10 cellular contexts compared by ENCODE assay signal in genomic region chr11:40294343-40294723, GRCh38.
DNase-seq lines count a peak whose midpoint lies in the region; ATAC-seq, FAIRE-seq and TF ChIP-seq lines count a peak whose summit lies in the region.
"Had no signal": no experiment of that assay in that cellular context is flagged by ENCODE, and none has a peak within 500 bp of the region (broad histone marks: within the 10 kb centered on the region; RNA-seq: fewer than 3 reads in every experiment).

No MANE protein-coding gene starts in this region.

- H3K27ac Mint-ChIP-seq in activated CD4-positive, alpha-beta memory T cell treated with anti-CD3 and anti-CD28 coated beads for 36 hours, result no peak overlapping the region

- H3K4me2 ChIP-seq in GM12878 (ENCODE audit: control insufficient read depth, insufficient read depth) (no peak overlapping the region), smooth muscle cell (no peak overlapping the region)

- H3K27ac ChIP-seq in GM12878 (ENCODE audit: control insufficient read depth, insufficient read depth) (no peak overlapping the region), smooth muscle cell (ENCODE audit: low read depth) (no peak overlapping the region)

- H3K4me1 ChIP-seq in GM12878 (ENCODE audit: control insufficient read depth, insufficient read depth, low read length) (no peaks in the 10 kb centered on the region), smooth muscle cell (ENCODE audit: low read depth) (peaks cover 10% of the 10 kb centered on the region)
- H3K4me1 ChIP-seq: HAP-1 had no signal

- H2AFZ ChIP-seq in GM12878 (ENCODE audit: control insufficient read depth, low read depth, low read length), result no peak overlapping the region
- H2AFZ ChIP-seq in smooth muscle cell (ENCODE audit: low read depth), result peak overlapping the region; percentile 92

- 70% methylated on average over 13 of the region's 13 CpGs for WGBS in GM12878 (ENCODE audit: insufficient coverage, insufficient replicate concordance, low lambda C conversion rate, missing lambda C conversion rate)
- 79% methylated on average over 13 of the region's 13 CpGs for WGBS in smooth muscle cell (ENCODE audit: low lambda C conversion rate)

- H3F3A ChIP-seq in smooth muscle cell (ENCODE audit: low read depth), result no peaks in the 10 kb centered on the region

- H3K27me3 ChIP-seq in GM12878 (replicated peaks in 1 of 2; ENCODE audit: control insufficient read depth in 2 of 2, insufficient read depth in 2 of 2, low read length in 1 of 2) (no peaks in the 10 kb centered on the region; a peak in 1 of 4 replicates), smooth muscle cell (ENCODE audit: low read depth) (no peaks in the 10 kb centered on the region)

- H3K79me2 ChIP-seq in GM12878 (ENCODE audit: control insufficient read depth, insufficient read depth, low read length) (no peaks in the 10 kb centered on the region), smooth muscle cell (ENCODE audit: low read depth) (peaks cover 26% of the 10 kb centered on the region)

- H4K20me1 ChIP-seq in GM12878 (ENCODE audit: control insufficient read depth, insufficient read depth), result no peaks in the 10 kb centered on the region
- H4K20me1 ChIP-seq in smooth muscle cell (ENCODE audit: low read depth), result no peaks in the 10 kb centered on the region

- in situ Hi-C loops in GM12878 (cut with MboI), result no loop called here

- TF ChIP-seq POLR2A in GM12878 (IDR thresholded peaks at IDR 0.05; ENCODE audit: low read depth, low read length), result no peak

- H3K27me3 Mint-ChIP-seq in activated CD4-positive, alpha-beta memory T cell treated with anti-CD3 and anti-CD28 coated beads for 36 hours, result peaks cover 13% of the 10 kb centered on the region

- RAD21 ChIA-PET in GM12878 (lab: Charles Lee; ENCODE audit: unreplicated experiment), result interaction anchor here (0.8 to 1.4 kb wide), 10 partner anchors 10 to 1397 kb away, joined by 3 to 8 read pairs (median 4); no protein-coding TSS in a partner anchor

- no peak for TF ChIP-seq RAD21 in GM12878 (IDR thresholded peaks at IDR 0.05; ENCODE audit: insufficient read depth, low read depth, low read length)

- CTCF ChIA-PET in GM12878 (lab: Yijun Ruan, JAX), result interaction anchor here (0.6 to 2.6 kb wide), 26 partner anchors 11 to 1503 kb away, joined by 3 to 20 read pairs (median 4); no protein-coding TSS in a partner anchor
- CTCF ChIA-PET in activated CD4-positive, alpha-beta memory T cell treated with anti-CD3 and anti-CD28 coated beads for 36 hours (lab: Charles Lee), result interaction anchor here (0.7 to 1.1 kb wide), 5 partner anchors 13 to 920 kb away, joined by 3 to 4 read pairs (median 3); no protein-coding TSS in a partner anchor

- TF ChIP-seq CTCF in GM12878 (IDR thresholded peaks at IDR 0.05 in 2 of 3, conservative IDR thresholded peaks at IDR 0.05 in 1 of 3; ENCODE audit: control insufficient read depth in 2 of 3, extremely low read depth in 1 of 3, insufficient read depth in 1 of 3, low read depth in 3 of 3, low read length in 3 of 3) (no peak; a peak in 1 of 6 replicates), smooth muscle cell (IDR thresholded peaks at IDR 0.05; ENCODE audit: borderline replicate concordance, insufficient read depth, poor library complexity, severe bottlenecking) (no peak)

- POLR2A ChIA-PET in GM12878 (lab: Charles Lee), result no interaction called here
- POLR2A ChIA-PET in activated CD4-positive, alpha-beta memory T cell treated with anti-CD3 and anti-CD28 coated beads for 36 hours (lab: Charles Lee), result no interaction called here

- H3K9me3 Mint-ChIP-seq in activated CD4-positive, alpha-beta memory T cell treated with anti-CD3 and anti-CD28 coated beads for 36 hours, result peaks cover 12% of the 10 kb centered on the region

- H3K9ac ChIP-seq in GM12878 (ENCODE audit: control insufficient read depth, insufficient read depth, low read length) (no peak overlapping the region), smooth muscle cell (ENCODE audit: low read depth) (no peak overlapping the region)

- FAIRE-seq in GM12878 (lab: Jason Lieb, UNC), result no peak

- no peaks in the 10 kb centered on the region for H3K36me3 Mint-ChIP-seq in activated CD4-positive, alpha-beta memory T cell treated with anti-CD3 and anti-CD28 coated beads for 36 hours

- H3K4me3 ChIP-seq in GM12878 (no peak overlapping the region), smooth muscle cell (no peak overlapping the region)

- H3K4me1 Mint-ChIP-seq in activated CD4-positive, alpha-beta memory T cell treated with anti-CD3 and anti-CD28 coated beads for 36 hours (ENCODE audit: low read depth), result peaks cover 8% of the 10 kb centered on the region

- no peak overlapping the region for H3K4me3 Mint-ChIP-seq in activated CD4-positive, alpha-beta memory T cell treated with anti-CD3 and anti-CD28 coated beads for 36 hours

- no TSS peak for BruUV-seq in GM12878 (replicated peaks; lab: Mats Ljungman, UMichigan)

- TF ChIP-seq EP300 in GM12878 (IDR thresholded peaks at IDR 0.05; ENCODE audit: borderline replicate concordance in 1 of 2, control insufficient read depth in 1 of 2, low read depth in 2 of 2, low read length in 2 of 2), result no peak

- H3K36me3 ChIP-seq in GM12878 (ENCODE audit: control insufficient read depth in 2 of 2, insufficient read depth in 2 of 2, low read length in 1 of 2), result no peaks in the 10 kb centered on the region
- no peaks in the 10 kb centered on the region for H3K36me3 ChIP-seq in smooth muscle cell (ENCODE audit: low read depth)
- H3K36me3 ChIP-seq: HAP-1 had no signal

- no peak for DNase-seq in GM12878 (ENCODE audit: low read depth, low spot score)
- DNase-seq in smooth muscle cell (lab: John Stamatoyannopoulos, UW; ENCODE audit: unreplicated experiment), result no peak
- no peak for DNase-seq in activated CD4-positive, alpha-beta memory T cell treated with anti-CD3 and anti-CD28 coated beads for 36 hours
- DNase-seq in putamen (ENCODE audit: low spot score), result no peak
- DNase-seq in central memory CD4-positive, alpha-beta T cell, result no peak
- DNase-seq: activated gamma-delta T cell had no signal

- SMC1A ChIA-PET in GM12878 (lab: Charles Lee; ENCODE audit: uncharacterized antibody, unreplicated experiment), result interaction anchor here (0.6 to 2.0 kb wide), 14 partner anchors 10 to 614 kb away, joined by 3 to 9 read pairs (median 4); no protein-coding TSS in a partner anchor

- H3K9me3 ChIP-seq in GM12878 (replicated peaks; ENCODE audit: control insufficient read depth, insufficient read depth, low read length) (no peaks in the 10 kb centered on the region), smooth muscle cell (replicated peaks; ENCODE audit: low read depth) (no peaks in the 10 kb centered on the region)
- H3K9me3 ChIP-seq: HAP-1 had no signal

- intact Hi-C loops in GM12878 (cut with micrococcal nuclease; ENCODE audit: unreplicated experiment), result loop anchor here (1.0 to 5.0 kb wide), 3 partner anchors 107 to 934 kb away; no protein-coding TSS in a partner anchor
- intact Hi-C loops in activated CD4-positive, alpha-beta memory T cell treated with anti-CD3 and anti-CD28 coated beads for 36 hours (cut with micrococcal nuclease), result loop anchor here (10.0 kb wide), 2 partner anchors 920 to 1500 kb away; no protein-coding TSS in a partner anchor

- peak; percentile 14 for ATAC-seq in GM19452 (IDR thresholded peaks at IDR 0.05; ENCODE audit: unreplicated experiment)
- peak; percentile 14 for ATAC-seq in HG03045 (IDR thresholded peaks at IDR 0.05; ENCODE audit: unreplicated experiment)
- ATAC-seq in GM12878, result peak; percentile 52
- no peak for ATAC-seq in HG03439 (IDR thresholded peaks at IDR 0.05; ENCODE audit: unreplicated experiment)

TF ChIP-seq in GM12878, 131 proteins besides CTCF, POLR2A, EP300 and RAD21:
- TF ChIP-seq CEBPB (IDR thresholded peaks at IDR 0.05; ENCODE audit: borderline replicate concordance in 1 of 2, low read depth in 2 of 2, low read length in 2 of 2), result no peak
- TF ChIP-seq USF1 (IDR thresholded peaks at IDR 0.05; ENCODE audit: borderline replicate concordance, extremely low read length, insufficient read depth, low read depth, low read length), result no peak
- TF ChIP-seq STAT3 (IDR thresholded peaks at IDR 0.05; ENCODE audit: low read depth, low read length), result no peak
- TF ChIP-seq MXI1 (IDR thresholded peaks at IDR 0.05; ENCODE audit: low read depth, low read length), result no peak
- no peak for TF ChIP-seq BRCA1 (IDR thresholded peaks at IDR 0.05; ENCODE audit: low read depth, low read length)
- no peak for TF ChIP-seq HDAC2 (IDR thresholded peaks at IDR 0.05)
- no peak for TF ChIP-seq KAT2A (conservative IDR thresholded peaks at IDR 0.05; ENCODE audit: control insufficient read depth, low read depth, low read length)
- TF ChIP-seq IKZF2 (IDR thresholded peaks at IDR 0.05), result no peak
- no peak for TF ChIP-seq ASH2L (IDR thresholded peaks at IDR 0.05; ENCODE audit: borderline replicate concordance, low read depth)
- TF ChIP-seq CHD2 (IDR thresholded peaks at IDR 0.05; ENCODE audit: borderline replicate concordance, low read depth, low read length), result no peak
- no peak for TF ChIP-seq CREM (IDR thresholded peaks at IDR 0.05; ENCODE audit: low read depth)
- TF ChIP-seq MTA3 (IDR thresholded peaks at IDR 0.05; ENCODE audit: borderline replicate concordance, low read length), result no peak
- TF ChIP-seq KLF5 (IDR thresholded peaks at IDR 0.05; ENCODE audit: partially characterized antibody), result no peak
- no peak for TF ChIP-seq YBX1 (IDR thresholded peaks at IDR 0.05)
- no peak for TF ChIP-seq NBN (IDR thresholded peaks at IDR 0.05)
